In genomic region chr12:109109756-109110350, GRCh38 we compare ENCODE assay signal across 8 cellular contexts. TPM values are rescaled to one million over a fixed set of nuclear protein-coding genes. Genes with fewer than 3 reads are reported as not detected.
DNase-seq lines count a peak whose midpoint lies in the region; ATAC-seq, FAIRE-seq and TF ChIP-seq lines count a peak whose summit lies in the region.

No MANE protein-coding gene starts in this region.

- intact Hi-C loops in MCF 10A (cut with micrococcal nuclease): loop anchor here (2.0 kb wide), 1 partner anchor 283 kb away; no protein-coding TSS in a partner anchor
- intact Hi-C loops in thyroid gland (cut with DNase I): loop anchor here (10.0 kb wide), 1 partner anchor 45 kb away; no protein-coding TSS in a partner anchor

- H3K36me3 Mint-ChIP-seq in T-helper 1 cell treated with Interleukin-12 subunit alpha and Interleukin-12 subunit beta and Interleukin-4 antibody, amounts not matched to agents 30 μg/mL and 1 μg/mL, for 36 hours (ENCODE audit: low read depth): peaks cover 7% of the 10 kb centered on the region
- peaks cover 36% of the 10 kb centered on the region for H3K36me3 Mint-ChIP-seq in MCF 10A (ENCODE audit: insufficient read depth, unreplicated experiment)

- no peaks in the 10 kb centered on the region for H3K9me3 Mint-ChIP-seq in T-helper 1 cell treated with Interleukin-12 subunit alpha and Interleukin-12 subunit beta and Interleukin-4 antibody, amounts not matched to agents 30 μg/mL and 1 μg/mL, for 36 hours
- no peaks in the 10 kb centered on the region for H3K9me3 Mint-ChIP-seq in MCF 10A (ENCODE audit: unreplicated experiment)

- H3K27me3 ChIP-seq in thyroid gland: no peaks in the 10 kb centered on the region

- H3K36me3 ChIP-seq in thyroid gland: peaks cover 19 to 32% of the 10 kb centered on the region in 2 donors

- DNase-seq in T-helper 1 cell (no peak), MCF 10A (ENCODE audit: unreplicated experiment) (no peak), medulla oblongata (ENCODE audit: extremely low spot score) (peak; percentile 35), thyroid gland (peak in 1 of 2 donors; percentile 24), GM12891 (ENCODE audit: insufficient read length, low spot score) (no peak)

- peaks cover 36 to 42% of the 10 kb centered on the region in 2 donors for H3K4me1 ChIP-seq in thyroid gland

- CTCF ChIA-PET in MCF 10A (lab: Yijun Ruan, JAX): interaction anchor here (0.6 to 3.7 kb wide), 4 partner anchors 11 to 320 kb away, joined by 3 to 22 read pairs (median 4); no protein-coding TSS in a partner anchor

- peak overlapping the region; percentile 80 to 98 (median 97) for H3K27ac ChIP-seq in thyroid gland

- TF ChIP-seq CTCF in MCF 10A (IDR thresholded peaks at IDR 0.05; ENCODE audit: unreplicated experiment) (no peak), thyroid gland (IDR thresholded peaks at IDR 0.05) (no peak)

- H3K9me3 ChIP-seq in thyroid gland: no peaks in the 10 kb centered on the region

- BruUV-seq in MCF 10A (replicated peaks; lab: Mats Ljungman, UMichigan): TSS peak; percentile 21

- POLR2A ChIA-PET in MCF 10A (lab: Yijun Ruan, JAX): interaction anchor here (4.4 kb wide), 1 partner anchor 10 kb away, joined by 25 read pairs; no protein-coding TSS in a partner anchor

- ATAC-seq in GM18502 (IDR thresholded peaks at IDR 0.05; ENCODE audit: poor library complexity, unreplicated experiment): no peak
- ATAC-seq in HG02938 (IDR thresholded peaks at IDR 0.05; ENCODE audit: unreplicated experiment): no peak

- no peak overlapping the region for H3K4me3 Mint-ChIP-seq in T-helper 1 cell treated with Interleukin-12 subunit alpha and Interleukin-12 subunit beta and Interleukin-4 antibody, amounts not matched to agents 30 μg/mL and 1 μg/mL, for 36 hours
- H3K4me3 Mint-ChIP-seq in MCF 10A (ENCODE audit: unreplicated experiment): no peak overlapping the region

- FAIRE-seq in GM12891 (lab: Jason Lieb, UNC): no peak

- H3K4me1 Mint-ChIP-seq in T-helper 1 cell treated with Interleukin-12 subunit alpha and Interleukin-12 subunit beta and Interleukin-4 antibody, amounts not matched to agents 30 μg/mL and 1 μg/mL, for 36 hours (ENCODE audit: low read depth): peaks cover 5% of the 10 kb centered on the region
- H3K4me1 Mint-ChIP-seq in MCF 10A (ENCODE audit: insufficient read depth, unreplicated experiment): no peaks in the 10 kb centered on the region

- TF ChIP-seq POLR2A in thyroid gland (IDR thresholded peaks at IDR 0.05): no peak
- TF ChIP-seq POLR2A in GM12891 (IDR thresholded peaks at IDR 0.05; ENCODE audit: low read depth, low read length): no peak

- H3K27ac Mint-ChIP-seq in T-helper 1 cell treated with Interleukin-12 subunit alpha and Interleukin-12 subunit beta and Interleukin-4 antibody, amounts not matched to agents 30 μg/mL and 1 μg/mL, for 36 hours: peak overlapping the region; percentile 33
- H3K27ac Mint-ChIP-seq in MCF 10A (ENCODE audit: low read depth, unreplicated experiment): peak overlapping the region; percentile 4

- 70 to 73% methylated on average over 6 of the region's 6 CpGs for WGBS in thyroid gland, 2 donors

- no peaks in the 10 kb centered on the region for H3K27me3 Mint-ChIP-seq in T-helper 1 cell treated with Interleukin-12 subunit alpha and Interleukin-12 subunit beta and Interleukin-4 antibody, amounts not matched to agents 30 μg/mL and 1 μg/mL, for 36 hours (ENCODE audit: low read depth)
- no peaks in the 10 kb centered on the region for H3K27me3 Mint-ChIP-seq in MCF 10A (ENCODE audit: insufficient read depth, unreplicated experiment)

- no peak overlapping the region for H3K4me3 ChIP-seq in thyroid gland (replicated peaks in 1 of 3)

TF ChIP-seq in GM12891, 5 proteins besides CTCF, POLR2A, EP300 and RAD21:
- TF ChIP-seq TAF1 (IDR thresholded peaks at IDR 0.05; ENCODE audit: low read depth, low read length) (no peak), PAX5 (IDR thresholded peaks at IDR 0.05; ENCODE audit: insufficient read depth, low read length, severe bottlenecking) (no peak), SPI1 (IDR thresholded peaks at IDR 0.05; ENCODE audit: low read depth, low read length) (no peak), POU2F2 (IDR thresholded peaks at IDR 0.05; ENCODE audit: low read depth, low read length) (no peak), POLR2AphosphoS5 (IDR thresholded peaks at IDR 0.05; ENCODE audit: low read depth, low read length) (no peak)

RNA-seq across cellular contexts. Expression of gene ACACB, which starts 6.5 kb away (rescaled TPM):
- total RNA-seq in MCF 10A (2022): 1.0 and 1.3 TPM in 2 replicates
- total RNA-seq in thyroid gland: 100 to 1,000 TPM; 115 to 178 (median 140) TPM
- polyA plus RNA-seq in GM12891 (2012; ENCODE audit: low read depth, missing spikeins): 0.33 TPM

RNA-seq across cellular contexts. Expression of gene UNG, which starts 12.5 kb away (rescaled TPM):
- 10.7 and 13.8 TPM in 2 replicates for total RNA-seq in MCF 10A (2022)
- 10 to 100 TPM; 33.1 to 45.5 (median 37.5) TPM for total RNA-seq in thyroid gland
- 31.9 TPM for polyA plus RNA-seq in GM12891 (2012; ENCODE audit: low read depth, missing spikeins)

RNA-seq across cellular contexts. Expression of gene ALKBH2, which starts 16.6 kb away (rescaled TPM):
- total RNA-seq in MCF 10A (2022): 38.9 and 48.9 TPM in 2 replicates
- total RNA-seq in thyroid gland: 10 to 100 TPM in 3 of 4 donors, 1 to 10 TPM in 1; 7.6 to 34.5 (median 16.7) TPM
- polyA plus RNA-seq in GM12891 (2012; ENCODE audit: low read depth, missing spikeins): 20.5 TPM

RNA-seq across cellular contexts. Expression of gene USP30, which starts 57.5 kb away (rescaled TPM):
- total RNA-seq in MCF 10A (2022) (4.0 and 7.0 TPM in 2 replicates), thyroid gland (10 to 100 TPM; 18.8 to 25.7 (median 20.9) TPM)
- polyA plus RNA-seq in GM12891 (2012; ENCODE audit: low read depth, missing spikeins): 3.3 TPM

Comparison
In these comparisons a context has a peak if more than half of its experiments do, and no peak if none do; other contexts are left out.
1. RNA of gene ACACB, which starts 6.5 kb away (total RNA-seq): 115 to 178 TPM in thyroid gland; 1.0 to 1.3 TPM in MCF 10A; every median in the first group is over 10 times any median in the second.